Comparison of ENCODE assay signal across 10 cellular contexts in genomic region chr5:41414598-41414997, GRCh38.
DNase-seq lines count a peak whose midpoint lies in the region; ATAC-seq and TF ChIP-seq lines count a peak whose summit lies in the region.
"Had no signal": no experiment of that assay in that cellular context is flagged by ENCODE, and none has a peak within 500 bp of the region (broad histone marks: within the 10 kb centered on the region; RNA-seq: fewer than 3 reads in every experiment).

No MANE protein-coding gene starts in this region.

- TF ChIP-seq CTCF in astrocyte of the cerebellum (IDR thresholded peaks at IDR 0.05; ENCODE audit: low read depth, low read length, missing control alignments) (no peak), kidney epithelial cell (IDR thresholded peaks at IDR 0.05; ENCODE audit: insufficient read depth, low read length, poor library complexity, severe bottlenecking) (no peak)

- H3K36me3 ChIP-seq in kidney epithelial cell (ENCODE audit: control insufficient read depth, insufficient read depth, low read length): no peaks in the 10 kb centered on the region

- in situ Hi-C loops in astrocyte of the cerebellum (cut with HindIII; ENCODE audit: low sequenced_read_pairs): no loop called here

- DNase-seq in AG08396 (ENCODE audit: low spot score) (peak; percentile 42), astrocyte of the cerebellum (ENCODE audit: low read depth) (peak; percentile 63), kidney epithelial cell (ENCODE audit: low read depth) (peak; percentile 66), middle frontal gyrus (ENCODE audit: extremely low spot score, low spot score) (no peak), cerebellar cortex (ENCODE audit: low spot score) (no peak), NAMALWA (ENCODE audit: low spot score) (no peak)
- DNase-seq in stimulated activated CD8-positive, alpha-beta memory T cell treated with anti-CD3 and anti-CD28 coated beads, Interleukin-4, amount 100 ng/mL, for 48 hours: no peak
- DNase-seq: activated CD4-positive, alpha-beta T cell treated with anti-CD3 and anti-CD28 coated beads, Interleukin-2, amount 50 U/mL, for 1 hour; effector CD8-positive, alpha-beta T cell had no signal

- H3K27me3 ChIP-seq in kidney epithelial cell (ENCODE audit: control insufficient read depth, insufficient read depth, low read length): no peaks in the 10 kb centered on the region

- peak; percentile 54 for ATAC-seq in HG03103 (IDR thresholded peaks at IDR 0.05; ENCODE audit: low read depth, unreplicated experiment)

- no peak overlapping the region for H3K4me3 ChIP-seq in astrocyte of the cerebellum (ENCODE audit: low read depth, low read length)
- no peak overlapping the region for H3K4me3 ChIP-seq in kidney epithelial cell (ENCODE audit: low read depth, low read length)

Comparison
In these comparisons a context has a peak if more than half of its experiments do, and no peak if none do; other contexts are left out.
1. DNase-seq: peak in AG08396 (single experiment), astrocyte of the cerebellum (single experiment) and kidney epithelial cell (single experiment); none in middle frontal gyrus (single experiment), stimulated activated CD8-positive, alpha-beta memory T cell treated with anti-CD3 and anti-CD28 coated beads, Interleukin-4, amount 100 ng/mL, for 48 hours (single experiment), cerebellar cortex (single experiment) and NAMALWA (single experiment).